Comparison of ENCODE assay signal across 1 cellular context in genomic region chr11:47642099-47642855, GRCh38.
TF ChIP-seq lines count a peak whose summit lies in the region.

Gene MTCH2 (minus strand): TSS chr11:47642559. CDS start chr11:47642465, 94 bp downstream.

TF ChIP-seq in HepG2, 621 proteins besides CTCF, POLR2A, EP300 and RAD21 (continued from another document and continues in another):
- TF ChIP-seq ARID5B (CRISPR knock-in tag; IDR thresholded peaks at IDR 0.05), result peak; percentile 65
- no peak; the same call in 1 of the 2 replicates for TF ChIP-seq HBP1 (CRISPR knock-in tag; IDR thresholded peaks at IDR 0.05; ENCODE audit: low read depth)
- TF ChIP-seq PBX2 (CRISPR knock-in tag; IDR thresholded peaks at IDR 0.05), result no peak
- no peak for TF ChIP-seq ZNF75D (CRISPR knock-in tag; IDR thresholded peaks at IDR 0.05; ENCODE audit: borderline replicate concordance)
- no peak for TF ChIP-seq SMARCE1 (IDR thresholded peaks at IDR 0.05; ENCODE audit: borderline replicate concordance)
- TF ChIP-seq ZBTB1 (CRISPR knock-in tag; IDR thresholded peaks at IDR 0.05; ENCODE audit: borderline replicate concordance), result no peak
- no peak for TF ChIP-seq TCF7L2 (IDR thresholded peaks at IDR 0.05; ENCODE audit: low read depth, low read length)
- TF ChIP-seq CEBPB (IDR thresholded peaks at IDR 0.05; ENCODE audit: borderline replicate concordance, low read depth, low read length), result no peak
- TF ChIP-seq ZNF292 (CRISPR knock-in tag; IDR thresholded peaks at IDR 0.05; ENCODE audit: borderline replicate concordance, low read depth), result no peak
- TF ChIP-seq MIER2 (CRISPR knock-in tag; IDR thresholded peaks at IDR 0.05), result peak; percentile 27; the same call in 1 of the 2 replicates
- peak; percentile 61; the same call in 1 of the 2 replicates for TF ChIP-seq CREB3 (CRISPR knock-in tag; IDR thresholded peaks at IDR 0.05)
- peak; percentile 66; the same call in 1 of the 2 replicates for TF ChIP-seq ZBTB7B (CRISPR knock-in tag; IDR thresholded peaks at IDR 0.05)
- no peak; the same call in 1 of the 2 replicates for TF ChIP-seq ZMYM3 (CRISPR knock-in tag; IDR thresholded peaks at IDR 0.05)
- no peak for TF ChIP-seq PRPF4 (IDR thresholded peaks at IDR 0.05; ENCODE audit: low read depth, low read length, poor library complexity, severe bottlenecking)
- no peak for TF ChIP-seq SUZ12 (IDR thresholded peaks at IDR 0.05; ENCODE audit: low read depth, low read length)
- TF ChIP-seq REL (CRISPR knock-in tag; conservative IDR thresholded peaks at IDR 0.05), result no peak
- peak; percentile 38; the same call in 1 of the 2 replicates for TF ChIP-seq MNT (IDR thresholded peaks at IDR 0.05)
- no peak for TF ChIP-seq GTF2F1 (IDR thresholded peaks at IDR 0.05; ENCODE audit: low read length)
- peak; percentile 76; the same call in 1 of the 2 replicates for TF ChIP-seq ZMAT3 (CRISPR knock-in tag; conservative IDR thresholded peaks at IDR 0.05)
- no peak for TF ChIP-seq ZNF549 (CRISPR knock-in tag; IDR thresholded peaks at IDR 0.05)
- peak; percentile 68; the same call in 1 of the 2 replicates for TF ChIP-seq TBX2 (CRISPR knock-in tag; IDR thresholded peaks at IDR 0.05; ENCODE audit: borderline replicate concordance)
- TF ChIP-seq NFKB2 (CRISPR knock-in tag; IDR thresholded peaks at IDR 0.05; ENCODE audit: borderline replicate concordance), result peak; percentile 98
- no peak for TF ChIP-seq ZNF703 (CRISPR knock-in tag; IDR thresholded peaks at IDR 0.05; ENCODE audit: borderline replicate concordance)
- TF ChIP-seq ZNF704 (CRISPR knock-in tag; IDR thresholded peaks at IDR 0.05; ENCODE audit: borderline replicate concordance), result peak; percentile 51; the same call in 1 of the 2 replicates
- TF ChIP-seq ZBED4 (CRISPR knock-in tag; IDR thresholded peaks at IDR 0.05; ENCODE audit: borderline replicate concordance), result peak; percentile 90; the same call in 1 of the 2 replicates
- no peak for TF ChIP-seq ZBTB42 (CRISPR knock-in tag; IDR thresholded peaks at IDR 0.05)
- peak in 1 of 2 experiments; percentile 57; a peak in 2 of 4 replicates for TF ChIP-seq REST (IDR thresholded peaks at IDR 0.05; ENCODE audit: borderline replicate concordance in 1 of 2, low read depth in 1 of 2, low read length in 2 of 2)
- TF ChIP-seq RERE (CRISPR knock-in tag; IDR thresholded peaks at IDR 0.05; ENCODE audit: low read depth), result 0 out of 2 replicates have a peak, but pooled peaks have one; percentile 28
